Comparison of ENCODE assay signal across 20 cellular contexts in the genomic region with DNA sequence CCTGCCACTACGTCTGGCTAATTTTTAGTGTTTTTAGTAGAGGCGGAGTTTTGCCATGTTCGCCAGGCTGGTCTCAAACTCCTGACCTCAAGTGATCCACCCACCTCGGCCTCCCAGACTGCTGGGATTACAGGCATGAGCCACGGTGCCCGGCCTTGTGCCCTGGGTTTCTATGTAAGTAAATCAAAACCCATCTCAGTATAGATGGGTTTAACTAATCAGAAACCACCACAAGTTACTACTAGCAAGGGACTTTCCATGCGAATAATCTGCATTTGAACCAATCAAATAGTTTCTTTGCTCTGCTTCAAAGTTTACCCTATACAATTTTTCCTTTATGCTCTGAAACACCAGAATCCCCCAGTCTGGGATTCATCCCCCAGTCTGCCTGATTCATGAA. TPM values are rescaled to one million over a fixed set of nuclear protein-coding genes. Genes with fewer than 3 reads are reported as not detected.
"Had no signal": no experiment of that assay in that cellular context is flagged by ENCODE, and none has a peak within 500 bp of the region (broad histone marks: within the 10 kb centered on the region; RNA-seq: fewer than 3 reads in every experiment).

No MANE protein-coding gene starts in this region.

- H3K9me3 Mint-ChIP-seq: neural crest cell, type B pancreatic cell had no signal

- H3K27me3 Mint-ChIP-seq: stimulated activated naive B cell treated with anti-CD40 and anti-IgM and Interleukin-4, amounts not matched to agents 10 μg/mL and 1 μg/mL and 100 μg/mL, for 72 hours; type B pancreatic cell had no signal

- DNase-seq: activated CD4-positive, alpha-beta T cell treated with anti-CD3 and anti-CD28 coated beads, Interleukin-2, amount 50 U/mL, for 1 hour; activated effector memory CD4-positive, alpha-beta T cell treated with anti-CD3 and anti-CD28 coated beads, Interleukin-2, amount 50 U/mL, for 16 hours; brain microvascular endothelial cell; cerebellar nuclear complex; hippocampal formation; pancreas; RPMI8226; stimulated activated CD4-positive, alpha-beta T cell treated with anti-CD3 and anti-CD28 coated beads, Interleukin-12 subunit alpha, Interleukin-12 subunit beta, amount 100 ng/mL, for 4 hours; stimulated activated naive B cell treated with anti-CD40 and anti-IgM and Interleukin-4, amounts not matched to agents 10 μg/mL and 1 μg/mL and 100 μg/mL, for 72 hours; T1000 had no signal

- H3K27ac Mint-ChIP-seq: stimulated activated naive B cell treated with anti-CD40 and anti-IgM and Interleukin-4, amounts not matched to agents 10 μg/mL and 1 μg/mL and 100 μg/mL, for 72 hours; type B pancreatic cell had no signal

- ATAC-seq: esophagus mucosa; pancreas; stimulated activated naive B cell treated with anti-CD40 and anti-IgM and Interleukin-4, amounts not matched to agents 10 μg/mL and 1 μg/mL and 100 μg/mL, for 72 hours had no signal

- H3K4me3 Mint-ChIP-seq: neural crest cell; stimulated activated naive B cell treated with anti-CD40 and anti-IgM and Interleukin-4, amounts not matched to agents 10 μg/mL and 1 μg/mL and 100 μg/mL, for 72 hours; type B pancreatic cell had no signal

- H3K36me3 Mint-ChIP-seq: type B pancreatic cell had no signal

RNA-seq across cellular contexts. Expression of a gene that starts 40.0 kb away (rescaled TPM):
- total RNA-seq: dermis microvascular lymphatic vessel endothelial cell, esophagus mucosa, glomerular endothelial cell, kidney epithelial cell, liver, mesenteric fat pad, neural crest cell, pancreas, SK-MEL-5, suprapubic skin had no signal

RNA-seq across cellular contexts. Expression of a gene that starts 47.8 kb away (rescaled TPM):
- total RNA-seq: liver, mesenteric fat pad, neural crest cell, SK-MEL-5 had no signal

RNA-seq across cellular contexts. Expression of a gene that starts 59.6 kb away (rescaled TPM):
- total RNA-seq: dermis microvascular lymphatic vessel endothelial cell, glomerular endothelial cell, liver, neural crest cell, SK-MEL-5 had no signal
